8 cellular contexts compared by ENCODE assay signal in genomic region chr7:35695628-35695888, GRCh38. TPM values are rescaled to one million over a fixed set of nuclear protein-coding genes. Genes with fewer than 3 reads are reported as not detected.
DNase-seq lines count a peak whose midpoint lies in the region; ATAC-seq lines count a peak whose summit lies in the region.

No MANE protein-coding gene starts in this region.

- peaks cover 0 to 26% (median 17%) of the 10 kb centered on the region in 11 experiments; a peak in 12 of 22 replicates for H4K20me1 ChIP-seq in BLaER1 treated with 17β-estradiol and CSF1 and Interleukin-3, amounts not matched to agents 10 nM and 100 nM

- peak; percentile 3 for ATAC-seq in HG03342 (IDR thresholded peaks at IDR 0.05; ENCODE audit: unreplicated experiment)

- peak overlapping the region; percentile 72 to 96 (median 94) for H3K4me3 ChIP-seq in BLaER1 treated with 17β-estradiol and CSF1 and Interleukin-3, amounts not matched to agents 10 nM and 100 nM
- peak overlapping the region; percentile 98 to 99 for H3K4me3 ChIP-seq in stomach smooth muscle (ENCODE audit: low read length in 2 of 2)

- H3K9me3 ChIP-seq in BLaER1 treated with 17β-estradiol and CSF1 and Interleukin-3, amounts not matched to agents 10 nM and 100 nM (replicated peaks in 1 of 11), result peaks cover 0 to 10% (median 0%) of the 10 kb centered on the region in 11 experiments; a peak in 4 of 22 replicates
- H3K9me3 ChIP-seq in stomach smooth muscle (ENCODE audit: control insufficient read depth in 2 of 2, low read length in 2 of 2), result no peaks in the 10 kb centered on the region

- peaks cover 36% of the 10 kb centered on the region for H3K4me1 Mint-ChIP-seq in activated naive CD4-positive, alpha-beta T cell treated with anti-CD3 and anti-CD28 coated beads for 36 hours (ENCODE audit: low read depth)
- peaks cover 59% of the 10 kb centered on the region in 2 donors for H3K4me1 Mint-ChIP-seq in immature natural killer cell

- intact Hi-C loops in activated naive CD4-positive, alpha-beta T cell treated with anti-CD3 and anti-CD28 coated beads for 36 hours (cut with micrococcal nuclease), result loop anchor here (1.0 to 10.0 kb wide), 7 partner anchors 27 to 1749 kb away; partner anchors contain the start of genes DPY19L1, EEPD1, ELMO1 and SEPTIN7

- peaks cover 9% of the 10 kb centered on the region for H3K36me3 Mint-ChIP-seq in activated naive CD4-positive, alpha-beta T cell treated with anti-CD3 and anti-CD28 coated beads for 36 hours (ENCODE audit: low read depth)
- no peaks in the 10 kb centered on the region for H3K36me3 Mint-ChIP-seq in immature natural killer cell

- CTCF ChIA-PET in activated naive CD4-positive, alpha-beta T cell treated with anti-CD3 and anti-CD28 coated beads for 36 hours (lab: Charles Lee), result interaction anchor here (0.6 to 4.2 kb wide), 6 partner anchors 12 to 212 kb away, joined by 3 to 16 read pairs (median 5); no protein-coding TSS in a partner anchor

- peak overlapping the region; percentile 94 for H3K4me3 Mint-ChIP-seq in activated naive CD4-positive, alpha-beta T cell treated with anti-CD3 and anti-CD28 coated beads for 36 hours
- H3K4me3 Mint-ChIP-seq in immature natural killer cell, result peak overlapping the region; percentile 94 to 98 (median 96)

- peak overlapping the region; percentile 96 to 99 (median 98) for H3K9ac ChIP-seq in BLaER1 treated with 17β-estradiol and CSF1 and Interleukin-3, amounts not matched to agents 10 nM and 100 nM
- H3K9ac ChIP-seq in stomach smooth muscle (ENCODE audit: low read length in 2 of 2), result peak overlapping the region; percentile 92 to 94

- peaks cover 45 to 62% (median 57%) of the 10 kb centered on the region in 10 experiments for H3K4me1 ChIP-seq in BLaER1 treated with 17β-estradiol and CSF1 and Interleukin-3, amounts not matched to agents 10 nM and 100 nM
- H3K4me1 ChIP-seq in stomach smooth muscle (ENCODE audit: control insufficient read depth, insufficient read depth, low read length), result peaks cover 22% of the 10 kb centered on the region

- peak overlapping the region; percentile 96 for H3K27ac Mint-ChIP-seq in activated naive CD4-positive, alpha-beta T cell treated with anti-CD3 and anti-CD28 coated beads for 36 hours
- peak overlapping the region; percentile 99 to 100 (median 99) for H3K27ac Mint-ChIP-seq in immature natural killer cell

- peaks cover 0 to 15% (median 8%) of the 10 kb centered on the region in 11 experiments; a peak in 16 of 22 replicates for H3K36me3 ChIP-seq in BLaER1 treated with 17β-estradiol and CSF1 and Interleukin-3, amounts not matched to agents 10 nM and 100 nM
- H3K36me3 ChIP-seq in stomach smooth muscle (ENCODE audit: control insufficient read depth in 2 of 2, insufficient read depth in 2 of 2, low read length in 2 of 2), result peaks cover 0 to 2% of the 10 kb centered on the region in 2 donors

- H3K27me3 Mint-ChIP-seq in activated naive CD4-positive, alpha-beta T cell treated with anti-CD3 and anti-CD28 coated beads for 36 hours (ENCODE audit: low read depth), result no peaks in the 10 kb centered on the region
- peaks cover 13 to 16% (median 16%) of the 10 kb centered on the region in 3 donors for H3K27me3 Mint-ChIP-seq in immature natural killer cell (ENCODE audit: low read depth in 3 of 3)

- peak; percentile 56 for DNase-seq in activated naive CD4-positive, alpha-beta T cell treated with anti-CD3 and anti-CD28 coated beads for 36 hours
- peak; percentile 46 to 54 (median 50) for DNase-seq in immature natural killer cell
- DNase-seq in NCI-H1436 treated with DMSO at 0.1 percent for 48 hours (lab: John Stamatoyannopoulos, UW), result no peak
- DNase-seq in amniotic stem cell (lab: John Stamatoyannopoulos, UW), result no peak
- no peak for DNase-seq in cerebellar nuclear complex (lab: John Stamatoyannopoulos, UW)

- no peaks in the 10 kb centered on the region for H3K9me3 Mint-ChIP-seq in activated naive CD4-positive, alpha-beta T cell treated with anti-CD3 and anti-CD28 coated beads for 36 hours
- no peaks in the 10 kb centered on the region for H3K9me3 Mint-ChIP-seq in immature natural killer cell

- H3K27me3 ChIP-seq in BLaER1 treated with 17β-estradiol and CSF1 and Interleukin-3, amounts not matched to agents 10 nM and 100 nM, result no peaks in the 10 kb centered on the region
- H3K27me3 ChIP-seq in stomach smooth muscle (ENCODE audit: control insufficient read depth in 1 of 2, insufficient read depth in 2 of 2, low read length in 2 of 2), result no peaks in the 10 kb centered on the region

- H3K27ac ChIP-seq in BLaER1 treated with 17β-estradiol and CSF1 and Interleukin-3, amounts not matched to agents 10 nM and 100 nM, result peak overlapping the region; percentile 94 to 99 (median 98)
- H3K27ac ChIP-seq in stomach smooth muscle (ENCODE audit: low read length), result peak overlapping the region; percentile 86

- H3K4me2 ChIP-seq in BLaER1 treated with 17β-estradiol and CSF1 and Interleukin-3, amounts not matched to agents 10 nM and 100 nM, result peak overlapping the region; percentile 76 to 98 (median 90)

RNA-seq across cellular contexts. Expression of gene HERPUD2, which starts 0.6 kb away (rescaled TPM):
- total RNA-seq in activated naive CD4-positive, alpha-beta T cell treated with anti-CD3 and anti-CD28 coated beads for 36 hours, result 10 to 100 TPM; 20.3 to 22.4 TPM
- 100 to 1,000 TPM in 1 of 3 donors, 10 to 100 TPM in 2; 65.1 to 115 (median 91.4) TPM for polyA plus RNA-seq in immature natural killer cell

Comparison
In these comparisons a context has a peak if more than half of its experiments do, and no peak if none do; other contexts are left out.
1. DNase-seq: peak in activated naive CD4-positive, alpha-beta T cell treated with anti-CD3 and anti-CD28 coated beads for 36 hours (single experiment) and immature natural killer cell (3 of 3); none in NCI-H1436 treated with DMSO at 0.1 percent for 48 hours (single experiment), amniotic stem cell (single experiment) and cerebellar nuclear complex (0 of 2).